20 cellular contexts compared by ENCODE assay signal in genomic region chr3:63656791-63657190, GRCh38. TPM values are rescaled to one million over a fixed set of nuclear protein-coding genes. Genes with fewer than 3 reads are reported as not detected.
A peak's percentile ranks its signal among the peaks of the same experiment; 100 is the strongest.
DNase-seq lines count a peak whose midpoint lies in the region; ATAC-seq and TF ChIP-seq lines count a peak whose summit lies in the region.
"Had no signal": no experiment of that assay in that cellular context is flagged by ENCODE, and none has a peak within 500 bp of the region (broad histone marks: within the 10 kb centered on the region; RNA-seq: fewer than 3 reads in every experiment).

No MANE protein-coding gene starts in this region.

- H3K27ac Mint-ChIP-seq in effector memory CD8-positive, alpha-beta T cell = no peak overlapping the region
- H3K27ac Mint-ChIP-seq: activated naive CD8-positive, alpha-beta T cell treated with anti-CD3 and anti-CD28 coated beads, Interleukin-2, amount 10 ng/mL, durations not matched to agents 7 days and 5 days; stimulated activated naive CD8-positive, alpha-beta T cell treated with anti-CD3 and anti-CD28 coated beads, Interleukin-15, amount 100 ng/mL, for 72 hours had no signal

- H3K36me3 Mint-ChIP-seq in effector memory CD8-positive, alpha-beta T cell (ENCODE audit: insufficient read depth) = no peaks in the 10 kb centered on the region
- H3K36me3 Mint-ChIP-seq: activated naive CD8-positive, alpha-beta T cell treated with anti-CD3 and anti-CD28 coated beads, Interleukin-2, amount 10 ng/mL, durations not matched to agents 7 days and 5 days had no signal

- H3K9me3 ChIP-seq in RWPE2 (ENCODE audit: severe bottlenecking) = no peaks in the 10 kb centered on the region
- H3K9me3 ChIP-seq: BE2C, uterus had no signal

- peak; percentile 66 for DNase-seq in ELR (ENCODE audit: low read depth)
- DNase-seq in RWPE2 (ENCODE audit: low spot score) = no peak
- peak; percentile 46 for DNase-seq in fibroblast of the aortic adventitia (ENCODE audit: low read depth)
- DNase-seq in retinal pigment epithelial cell (ENCODE audit: low read depth) = peak; percentile 46
- DNase-seq in effector memory CD8-positive, alpha-beta T cell = no peak
- DNase-seq in D341Med (ENCODE audit: low spot score) = no peak
- DNase-seq in GM10266 (ENCODE audit: extremely low spot score) = no peak
- no peak for DNase-seq in COLO829 (ENCODE audit: low spot score)
- DNase-seq: activated CD4-positive, alpha-beta T cell treated with anti-CD3 and anti-CD28 coated beads, Interleukin-2, amount 50 U/mL, for 48 hours; activated naive CD8-positive, alpha-beta T cell treated with anti-CD3 and anti-CD28 coated beads, Interleukin-2, amount 10 ng/mL, durations not matched to agents 7 days and 5 days; activated T-cell treated with anti-CD3 and anti-CD28 coated beads, Interleukin-2, amount 50 U/mL, for 48 hours; BE2C; cerebellar nuclear complex; head of caudate nucleus; kidney; NCI-H187; NCI-H510A; stimulated activated naive CD8-positive, alpha-beta T cell treated with anti-CD3 and anti-CD28 coated beads, Interleukin-15, amount 100 ng/mL, for 72 hours; uterus had no signal

- TF ChIP-seq CTCF in RWPE2 (IDR thresholded peaks at IDR 0.05; ENCODE audit: poor library complexity, severe bottlenecking) = no peak
- TF ChIP-seq CTCF in fibroblast of the aortic adventitia (IDR thresholded peaks at IDR 0.05; ENCODE audit: insufficient read depth, low read length) = no peak
- no peak for TF ChIP-seq CTCF in retinal pigment epithelial cell (conservative IDR thresholded peaks at IDR 0.05; ENCODE audit: low read depth, low read length)
- no peak for TF ChIP-seq CTCF in GM10266 (IDR thresholded peaks at IDR 0.05; ENCODE audit: control insufficient read depth, insufficient read depth, low read depth, missing control alignments)

- ATAC-seq in RWPE2 (ENCODE audit: low read depth) = peak; percentile 79
- no peak for ATAC-seq in effector memory CD8-positive, alpha-beta T cell (replicated peaks)
- ATAC-seq: stimulated activated naive CD8-positive, alpha-beta T cell treated with anti-CD3 and anti-CD28 coated beads, Interleukin-15, amount 100 ng/mL, for 72 hours had no signal

- H3K27ac ChIP-seq in RWPE2 (ENCODE audit: poor library complexity, severe bottlenecking) = peak overlapping the region; percentile 48
- H3K27ac ChIP-seq: parathyroid adenoma, uterus had no signal

- H3K36me3 ChIP-seq in RWPE2 (ENCODE audit: low read depth) = no peaks in the 10 kb centered on the region
- H3K36me3 ChIP-seq: BE2C, uterus had no signal

- no peaks in the 10 kb centered on the region for H3K4me1 Mint-ChIP-seq in effector memory CD8-positive, alpha-beta T cell (ENCODE audit: low read depth in 2 of 2)
- H3K4me1 Mint-ChIP-seq: activated naive CD8-positive, alpha-beta T cell treated with anti-CD3 and anti-CD28 coated beads, Interleukin-2, amount 10 ng/mL, durations not matched to agents 7 days and 5 days; stimulated activated naive CD8-positive, alpha-beta T cell treated with anti-CD3 and anti-CD28 coated beads, Interleukin-15, amount 100 ng/mL, for 72 hours had no signal

- H3K4me3 Mint-ChIP-seq in effector memory CD8-positive, alpha-beta T cell = no peak overlapping the region
- H3K4me3 Mint-ChIP-seq: activated naive CD8-positive, alpha-beta T cell treated with anti-CD3 and anti-CD28 coated beads, Interleukin-2, amount 10 ng/mL, durations not matched to agents 7 days and 5 days; stimulated activated naive CD8-positive, alpha-beta T cell treated with anti-CD3 and anti-CD28 coated beads, Interleukin-15, amount 100 ng/mL, for 72 hours had no signal

- H3K4me3 ChIP-seq in RWPE2 (ENCODE audit: severe bottlenecking) = no peak overlapping the region
- no peak overlapping the region for H3K4me3 ChIP-seq in fibroblast of the aortic adventitia (ENCODE audit: low read depth, low read length)
- no peak overlapping the region for H3K4me3 ChIP-seq in retinal pigment epithelial cell (ENCODE audit: low read length)
- H3K4me3 ChIP-seq: uterus had no signal

- no peaks in the 10 kb centered on the region for H3K27me3 Mint-ChIP-seq in effector memory CD8-positive, alpha-beta T cell
- H3K27me3 Mint-ChIP-seq: stimulated activated naive CD8-positive, alpha-beta T cell treated with anti-CD3 and anti-CD28 coated beads, Interleukin-15, amount 100 ng/mL, for 72 hours had no signal

- peaks cover 0 to 2% of the 10 kb centered on the region in 2 donors for H3K9me3 Mint-ChIP-seq in effector memory CD8-positive, alpha-beta T cell
- H3K9me3 Mint-ChIP-seq: activated naive CD8-positive, alpha-beta T cell treated with anti-CD3 and anti-CD28 coated beads, Interleukin-2, amount 10 ng/mL, durations not matched to agents 7 days and 5 days had no signal

- no peaks in the 10 kb centered on the region for H3K27me3 ChIP-seq in RWPE2 (ENCODE audit: insufficient read depth, poor library complexity, severe bottlenecking)
- H3K27me3 ChIP-seq: uterus had no signal

- peaks cover 21% of the 10 kb centered on the region for H3K4me1 ChIP-seq in RWPE2 (ENCODE audit: insufficient read depth, poor library complexity, severe bottlenecking)
- H3K4me1 ChIP-seq: BE2C, parathyroid adenoma, uterus had no signal

RNA-seq across cellular contexts. Expression of gene SNTN, which starts 4.3 kb away (rescaled TPM):
- total RNA-seq in fibroblast of the aortic adventitia (ENCODE audit: low replicate concordance) = not detected in 2 replicates
- total RNA-seq: activated naive CD8-positive, alpha-beta T cell treated with anti-CD3 and anti-CD28 coated beads, Interleukin-2, amount 10 ng/mL, durations not matched to agents 7 days and 5 days; kidney had no signal

Comparison
In these comparisons a context has a peak if more than half of its experiments do, and no peak if none do; other contexts are left out.
1. DNase-seq: peak in ELR (single experiment), fibroblast of the aortic adventitia (single experiment) and retinal pigment epithelial cell (single experiment); none in RWPE2 (single experiment), effector memory CD8-positive, alpha-beta T cell (0 of 3), D341Med (single experiment), GM10266 (single experiment) and COLO829 (single experiment).